Comparison of ENCODE assay signal across 8 cellular contexts in genomic region chr15:50685191-50685975, GRCh38. TPM values are rescaled to one million over a fixed set of nuclear protein-coding genes. Genes with fewer than 3 reads are reported as not detected.
DNase-seq lines count a peak whose midpoint lies in the region; ATAC-seq and TF ChIP-seq lines count a peak whose summit lies in the region.

No MANE protein-coding gene starts in this region.

- peak overlapping the region; percentile 86 to 100 (median 97) for H3K4me3 Mint-ChIP-seq in naive thymus-derived CD4-positive, alpha-beta T cell

- ATAC-seq in naive thymus-derived CD4-positive, alpha-beta T cell = no peak
- no peak for ATAC-seq in HG02973 (IDR thresholded peaks at IDR 0.05; ENCODE audit: unreplicated experiment)

- POLR2A ChIA-PET in naive thymus-derived CD4-positive, alpha-beta T cell (lab: Charles Lee) = interaction anchor here (0.9 to 3.1 kb wide), 6 partner anchors 9 to 222 kb away, joined by 3 to 9 read pairs (median 5); no protein-coding TSS in a partner anchor

- H3K4me1 Mint-ChIP-seq in naive thymus-derived CD4-positive, alpha-beta T cell = peaks cover 43 to 75% (median 61%) of the 10 kb centered on the region in 7 donors

- peaks cover 0 to 4% (median 0%) of the 10 kb centered on the region in 11 donors for H3K9me3 Mint-ChIP-seq in naive thymus-derived CD4-positive, alpha-beta T cell

- peak; percentile 19 for DNase-seq in NAMALWA (ENCODE audit: low spot score)
- DNase-seq in dermis blood vessel endothelial cell = peak; percentile 16
- DNase-seq in naive thymus-derived CD4-positive, alpha-beta T cell = no peak
- DNase-seq in central memory CD4-positive, alpha-beta T cell = no peak
- DNase-seq in iPS-NIHi11 (ENCODE audit: low spot score) = no peak
- DNase-seq in NCI-H1436 treated with DMSO at 0.1 percent for 48 hours (lab: John Stamatoyannopoulos, UW) = no peak

- no peaks in the 10 kb centered on the region for H3K9me3 ChIP-seq in naive thymus-derived CD4-positive, alpha-beta T cell (ENCODE audit: control insufficient read depth in 2 of 3, low read length in 3 of 3)

- peaks cover 16 to 26% of the 10 kb centered on the region in 2 donors for H3K4me1 ChIP-seq in naive thymus-derived CD4-positive, alpha-beta T cell (ENCODE audit: control insufficient read depth in 2 of 2, insufficient read depth in 2 of 2, low read length in 2 of 2)

- peak overlapping the region; percentile 99 for H3K4me3 ChIP-seq in naive thymus-derived CD4-positive, alpha-beta T cell (ENCODE audit: low read length)

- peaks cover 0 to 4% (median 0%) of the 10 kb centered on the region in 3 experiments for H3K36me3 ChIP-seq in naive thymus-derived CD4-positive, alpha-beta T cell (ENCODE audit: control insufficient read depth in 2 of 3, insufficient read depth in 3 of 3, low read length in 3 of 3)

- no peaks in the 10 kb centered on the region for H3K27me3 Mint-ChIP-seq in naive thymus-derived CD4-positive, alpha-beta T cell

- no peak; the same call in 1 of the 2 replicates for TF ChIP-seq CTCF in C4-2B (conservative IDR thresholded peaks at IDR 0.05)

- H3K27ac ChIP-seq in C4-2B = peak overlapping the region; percentile 82
- peak overlapping the region; percentile 93 for H3K27ac ChIP-seq in naive thymus-derived CD4-positive, alpha-beta T cell (ENCODE audit: low read depth, low read length)

- intact Hi-C loops in naive thymus-derived CD4-positive, alpha-beta T cell (cut with micrococcal nuclease) = loop anchor here in 1 of 2 donors (5.0 to 10.0 kb wide), 2 partner anchors 1531 to 1873 kb away; partner anchors contain the start of genes CEP152 and COPS2

- H3K36me3 Mint-ChIP-seq in naive thymus-derived CD4-positive, alpha-beta T cell = peaks cover 0 to 22% (median 6%) of the 10 kb centered on the region in 5 donors

- peak overlapping the region; percentile 91 to 99 (median 97) for H3K27ac Mint-ChIP-seq in naive thymus-derived CD4-positive, alpha-beta T cell

- H3K27me3 ChIP-seq in naive thymus-derived CD4-positive, alpha-beta T cell (ENCODE audit: control insufficient read depth in 2 of 2, insufficient read depth in 2 of 2, low read length in 2 of 2) = no peaks in the 10 kb centered on the region

- CTCF ChIA-PET in naive thymus-derived CD4-positive, alpha-beta T cell (lab: Charles Lee) = interaction anchor here (0.8 kb wide), 1 partner anchor 9 kb away, joined by 3 read pairs; no protein-coding TSS in a partner anchor

RNA-seq across cellular contexts. Expression of gene TRPM7, which starts 1.2 kb away (rescaled TPM):
- 37.1 and 40.2 TPM in 2 replicates for total RNA-seq in dermis blood vessel endothelial cell
- 10 to 100 TPM; 36.1 to 62.3 (median 45.2) TPM for total RNA-seq in naive thymus-derived CD4-positive, alpha-beta T cell
- 10 to 100 TPM; 14.3 to 15.5 TPM for polyA plus RNA-seq in naive thymus-derived CD4-positive, alpha-beta T cell

Comparison
In these comparisons a context has a peak if more than half of its experiments do, and no peak if none do; other contexts are left out.
1. DNase-seq: peak in NAMALWA (single experiment) and dermis blood vessel endothelial cell (single experiment); none in naive thymus-derived CD4-positive, alpha-beta T cell (0 of 9), central memory CD4-positive, alpha-beta T cell (single experiment), iPS-NIHi11 (single experiment) and NCI-H1436 treated with DMSO at 0.1 percent for 48 hours (single experiment).